Comparison of ENCODE assay signal across 14 cellular contexts in genomic region chr6:85006362-85006761, GRCh38.
"Had no signal": no experiment of that assay in that cellular context is flagged by ENCODE, and none has a peak within 500 bp of the region (broad histone marks: within the 10 kb centered on the region; RNA-seq: fewer than 3 reads in every experiment).

No MANE protein-coding gene starts in this region.

- H3K27me3 ChIP-seq: heart left ventricle, neutrophil, right atrium auricular region, suprapubic skin, upper lobe of right lung had no signal

- H3K4me1 ChIP-seq: heart left ventricle, right atrium auricular region, upper lobe of right lung had no signal

- H3K9me3 ChIP-seq: heart left ventricle, neutrophil, right atrium auricular region, suprapubic skin, upper lobe of right lung had no signal

- H3K36me3 ChIP-seq: heart left ventricle, neutrophil, right atrium auricular region, suprapubic skin, upper lobe of right lung had no signal

- H3K4me3 ChIP-seq: coronary artery, heart left ventricle, right atrium auricular region, suprapubic skin, upper lobe of right lung had no signal

- DNase-seq: activated B cell treated with CpG ODN at 0.5 μM for 24 hours; activated CD4-positive, alpha-beta T cell treated with anti-CD3 and anti-CD28 coated beads, Interleukin-2, amount 10 ng/mL, durations not matched to agents 24 days and 14 days; activated naive CD4-positive, alpha-beta T cell treated with anti-CD3 and anti-CD28 coated beads for 36 hours; effector memory CD4-positive, alpha-beta T cell; heart left ventricle; midbrain; small intestine; stimulated activated naive CD8-positive, alpha-beta T cell treated with anti-CD3 and anti-CD28 coated beads, Interleukin-15, Interleukin-2, amounts not matched to agents 100 U/mL and 50 U/mL, for 24 hours; T-helper 17 cell; upper lobe of right lung had no signal

- H3K27ac ChIP-seq: coronary artery, heart left ventricle, neutrophil, right atrium auricular region, suprapubic skin, upper lobe of right lung had no signal
